In genomic region chr15:85960381-85960780, GRCh38 we compare ENCODE assay signal across 33 cellular contexts.
DNase-seq lines count a peak whose midpoint lies in the region; ATAC-seq, FAIRE-seq and TF ChIP-seq lines count a peak whose summit lies in the region.
"Had no signal": no experiment of that assay in that cellular context is flagged by ENCODE, and none has a peak within 500 bp of the region (broad histone marks: within the 10 kb centered on the region; RNA-seq: fewer than 3 reads in every experiment).

No MANE protein-coding gene starts in this region.

- DNase-seq in right atrium auricular region (ENCODE audit: low spot score) (peak; percentile 5), right cardiac atrium (no peak), HepG2 (ENCODE audit: low spot score) (no peak), right lobe of liver (no peak), GDM1 (lab: John Stamatoyannopoulos, UW) (no peak)
- DNase-seq: 8988T; ACHN; AML-193; BE2C; C1 segment of cervical spinal cord; Caco-2; Calu3; CD4-positive, alpha-beta memory T cell; CD4-positive, alpha-beta T cell; CD4-positive, CD25-positive, alpha-beta regulatory T cell; CD8-positive, alpha-beta memory T cell; CD8-positive, alpha-beta T cell; COR-L47; DMS 273 treated with DMSO at 0.1 percent for 48 hours; DMS153; DMS53; DMS79; DMS79 treated with DMSO at 0.1 percent for 48 hours; DND-41; EL had no signal

- no peak for TF ChIP-seq POLR2A in HepG2 (IDR thresholded peaks at IDR 0.05; ENCODE audit: insufficient read depth in 1 of 2, low read depth in 2 of 2, low read length in 2 of 2)
- no peak for TF ChIP-seq POLR2A in right lobe of liver (IDR thresholded peaks at IDR 0.05)

- TF ChIP-seq CTCF in right atrium auricular region (IDR thresholded peaks at IDR 0.05) (no peak), liver (IDR thresholded peaks at IDR 0.05; ENCODE audit: low read depth, low read length, missing input control) (no peak), HepG2 (CRISPR knock-in tag; IDR thresholded peaks at IDR 0.05) (no peak), right lobe of liver (IDR thresholded peaks at IDR 0.05) (no peak)

- in situ Hi-C loops in HepG2 (cut with HindIII; ENCODE audit: extremely low pct_ligation_motif_present, low pct_unique_long_range_greater_than_20kb): no loop called here

- no peak for TF ChIP-seq EP300 in HepG2 (IDR thresholded peaks at IDR 0.05; ENCODE audit: low read depth in 2 of 2, low read length in 2 of 2)
- TF ChIP-seq EP300 in HepG2 (CRISPR knock-in tag; IDR thresholded peaks at IDR 0.05; ENCODE audit: borderline replicate concordance): no peak

- H3K27ac ChIP-seq in right atrium auricular region (no peak overlapping the region), right cardiac atrium (ENCODE audit: low read length) (no peak overlapping the region), liver (ENCODE audit: low read depth in 1 of 2, low read length in 2 of 2) (no peak overlapping the region), HepG2 (ENCODE audit: extremely low read length, insufficient read depth, low read length) (no peak overlapping the region), right lobe of liver (no peak overlapping the region)
- H3K27ac ChIP-seq: 22Rv1; A549; BLaER1; BLaER1 treated with 17β-estradiol and CSF1 and Interleukin-3, amounts not matched to agents 10 nM and 100 nM; C4-2B had no signal

- POLR2A ChIA-PET in HepG2 (lab: Yijun Ruan, JAX): no interaction called here

- WGBS in right cardiac atrium: 86% methylated on average over 2 of the region's 2 CpGs
- WGBS in liver: 89% methylated on average over 2 of the region's 2 CpGs
- 45% methylated on average over 2 of the region's 2 CpGs for WGBS in HepG2 (ENCODE audit: low lambda C conversion rate)
- 81% methylated on average over 2 of the region's 2 CpGs for WGBS in right lobe of liver (ENCODE audit: insufficient coverage, low coverage, low lambda C conversion rate, missing lambda C conversion rate)

- no peak overlapping the region for H3K4me3 ChIP-seq in right atrium auricular region
- no peak overlapping the region for H3K4me3 ChIP-seq in right cardiac atrium (ENCODE audit: low read length)
- no peak overlapping the region for H3K4me3 ChIP-seq in liver (ENCODE audit: low read depth in 1 of 3, low read length in 3 of 3)
- H3K4me3 ChIP-seq in HepG2 (replicated peaks in 1 of 3; ENCODE audit: insufficient read depth in 1 of 3, low read depth in 2 of 3, low read length in 3 of 3): no peak overlapping the region
- no peak overlapping the region for H3K4me3 ChIP-seq in right lobe of liver
- H3K4me3 ChIP-seq: A549; BLaER1; BLaER1 treated with 17β-estradiol and CSF1 and Interleukin-3, amounts not matched to agents 10 nM and 100 nM had no signal

- H3K4me1 ChIP-seq in right atrium auricular region (no peaks in the 10 kb centered on the region), right cardiac atrium (ENCODE audit: control insufficient read depth, insufficient read depth, low read length) (no peaks in the 10 kb centered on the region), liver (ENCODE audit: control insufficient read depth in 4 of 4, insufficient read depth in 4 of 4, low read length in 3 of 4) (peaks cover 0 to 2% (median 0%) of the 10 kb centered on the region in 4 donors), HepG2 (ENCODE audit: insufficient read depth, low read length) (no peaks in the 10 kb centered on the region), right lobe of liver (no peaks in the 10 kb centered on the region)
- H3K4me1 ChIP-seq: A549, BE2C, Caco-2 had no signal

- H3K4me2 ChIP-seq in HepG2 (ENCODE audit: low read depth, low read length): no peak overlapping the region
- H3K4me2 ChIP-seq: A549, BLaER1 had no signal

- CTCF ChIA-PET in HepG2 (lab: Yijun Ruan, JAX; ENCODE audit: low intra/inter-chr PET ratio, low total read pairs): no interaction called here

- H4K20me1 ChIP-seq in HepG2 (ENCODE audit: insufficient read depth, low read length): no peaks in the 10 kb centered on the region
- H4K20me1 ChIP-seq: BLaER1; BLaER1 treated with 17β-estradiol and CSF1 and Interleukin-3, amounts not matched to agents 10 nM and 100 nM had no signal

- FAIRE-seq in HepG2 (lab: Jason Lieb, UNC): no peak
- FAIRE-seq: A204.1, D721Med had no signal

- H3K36me3 ChIP-seq in right atrium auricular region: no peaks in the 10 kb centered on the region
- no peaks in the 10 kb centered on the region for H3K36me3 ChIP-seq in liver (ENCODE audit: control insufficient read depth in 4 of 4, insufficient read depth in 3 of 4, low read depth in 1 of 4, low read length in 3 of 4)
- H3K36me3 ChIP-seq in HepG2 (replicated peaks in 1 of 2; ENCODE audit: control insufficient read depth in 1 of 2, insufficient read depth in 2 of 2, low read length in 2 of 2): no peaks in the 10 kb centered on the region
- no peaks in the 10 kb centered on the region for H3K36me3 ChIP-seq in right lobe of liver
- H3K36me3 ChIP-seq: BE2C; BLaER1; BLaER1 treated with 17β-estradiol and CSF1 and Interleukin-3, amounts not matched to agents 10 nM and 100 nM had no signal

- no TSS peak for BruUV-seq in HepG2 (replicated peaks; lab: Mats Ljungman, UMichigan)

- H3K27me3 ChIP-seq in right atrium auricular region (no peaks in the 10 kb centered on the region), right cardiac atrium (ENCODE audit: control insufficient read depth, insufficient read depth) (no peaks in the 10 kb centered on the region), liver (ENCODE audit: control insufficient read depth in 4 of 4, insufficient read depth in 4 of 4, low read length in 3 of 4) (no peaks in the 10 kb centered on the region), HepG2 (ENCODE audit: control insufficient read depth in 1 of 2, insufficient read depth in 2 of 2, low read length in 2 of 2) (no peaks in the 10 kb centered on the region), right lobe of liver (no peaks in the 10 kb centered on the region)
- H3K27me3 ChIP-seq: BLaER1; BLaER1 treated with 17β-estradiol and CSF1 and Interleukin-3, amounts not matched to agents 10 nM and 100 nM had no signal

- H3K9ac ChIP-seq in liver (ENCODE audit: low read depth in 1 of 2, low read length in 2 of 2) (no peak overlapping the region), HepG2 (ENCODE audit: insufficient read depth, low read depth, low read length) (no peak overlapping the region)
- H3K9ac ChIP-seq: BLaER1; BLaER1 treated with 17β-estradiol and CSF1 and Interleukin-3, amounts not matched to agents 10 nM and 100 nM had no signal

- intact Hi-C loops in right cardiac atrium (cut with DNase I): no loop called here
- intact Hi-C loops in HepG2 (cut with micrococcal nuclease; ENCODE audit: unreplicated experiment): no loop called here
- intact Hi-C loops in right lobe of liver (cut with DNase I): no loop called here

- H3K79me2 ChIP-seq in HepG2 (ENCODE audit: insufficient read depth, low read length): no peaks in the 10 kb centered on the region

- no peak for ATAC-seq in right cardiac atrium
- no peak for ATAC-seq in HepG2
- ATAC-seq in right lobe of liver: peak in 3 of 4 donors; percentile 65 to 78 (median 70)
- ATAC-seq: A549; CD8-positive, alpha-beta T cell had no signal

- H2AFZ ChIP-seq in HepG2 (ENCODE audit: low read length): no peak overlapping the region

- H3K9me3 ChIP-seq in right atrium auricular region: no peaks in the 10 kb centered on the region
- H3K9me3 ChIP-seq in right cardiac atrium (ENCODE audit: control insufficient read depth, low read length): no peaks in the 10 kb centered on the region
- H3K9me3 ChIP-seq in liver (ENCODE audit: control insufficient read depth in 4 of 4, low read length in 3 of 4): no peaks in the 10 kb centered on the region
- no peaks in the 10 kb centered on the region for H3K9me3 ChIP-seq in HepG2 (ENCODE audit: low read length)
- H3K9me3 ChIP-seq in right lobe of liver: no peaks in the 10 kb centered on the region
- H3K9me3 ChIP-seq: A549, BE2C, Caco-2 had no signal

- TF ChIP-seq RAD21 in liver (IDR thresholded peaks at IDR 0.05): no peak
- no peak for TF ChIP-seq RAD21 in HepG2 (CRISPR knock-in tag; IDR thresholded peaks at IDR 0.05)

TF ChIP-seq in liver, 16 proteins besides CTCF, POLR2A, EP300 and RAD21:
- TF ChIP-seq NR2F2 (IDR thresholded peaks at IDR 0.05) (no peak), HNF4A (conservative IDR thresholded peaks at IDR 0.05) (peak; percentile 11 to 41)
TF ChIP-seq in liver: peak in this region for 1.

TF ChIP-seq in HepG2, 621 proteins besides CTCF, POLR2A, EP300 and RAD21 (continues in another document):
- no peak for TF ChIP-seq MXD3 (CRISPR knock-in tag; IDR thresholded peaks at IDR 0.05)
- TF ChIP-seq IRF1 (CRISPR knock-in tag; IDR thresholded peaks at IDR 0.05; ENCODE audit: low read depth): no peak
- TF ChIP-seq THAP11 (CRISPR knock-in tag; IDR thresholded peaks at IDR 0.05): no peak
- no peak for TF ChIP-seq FOXA3 (CRISPR knock-in tag; IDR thresholded peaks at IDR 0.05)
- no peak for TF ChIP-seq GLMP (CRISPR knock-in tag; IDR thresholded peaks at IDR 0.05; ENCODE audit: borderline replicate concordance)

Comparison
In these comparisons a context has a peak if more than half of its experiments do, and no peak if none do; other contexts are left out.
1. ATAC-seq: peak in right lobe of liver (3 of 4); none in right cardiac atrium (0 of 2) and HepG2 (single experiment).